Comparison of ENCODE assay signal across 26 cellular contexts in genomic region chr17:51560398-51560797, GRCh38.
"Had no signal": no experiment of that assay in that cellular context is flagged by ENCODE, and none has a peak within 500 bp of the region (broad histone marks: within the 10 kb centered on the region; RNA-seq: fewer than 3 reads in every experiment).

No MANE protein-coding gene starts in this region.

- ATAC-seq: stimulated activated effector memory CD8-positive, alpha-beta T cell treated with anti-CD3 and anti-CD28 coated beads, Interleukin-12 subunit alpha, Interleukin-12 subunit beta, amount 100 ng/mL, for 72 hours; stimulated activated memory B cell treated with anti-CD40 and anti-IgM and Interleukin-4, amounts not matched to agents 10 μg/mL and 1 μg/mL and 100 μg/mL, for 72 hours; stimulated activated naive B cell treated with anti-CD40 and anti-IgM and Interleukin-4, amounts not matched to agents 10 μg/mL and 1 μg/mL and 100 μg/mL, for 72 hours; stimulated activated naive CD8-positive, alpha-beta T cell treated with anti-CD3 and anti-CD28 coated beads, Interleukin-15, amount 100 ng/mL, for 72 hours; stimulated activated naive CD8-positive, alpha-beta T cell treated with anti-CD3 and anti-CD28 coated beads, Interleukin-15, Interleukin-2, amounts not matched to agents 100 U/mL and 50 U/mL, for 24 hours; upper lobe of right lung had no signal

- H3K27ac ChIP-seq: stomach, suprapubic skin, testis, thoracic aorta, thyroid gland, tibial artery, tibial nerve, transverse colon, upper lobe of left lung, upper lobe of right lung, uterus, vagina had no signal

- H3K27me3 ChIP-seq: testis, thyroid gland, tibial artery, tibial nerve, transverse colon, upper lobe of left lung, upper lobe of right lung, uterus, vagina had no signal

- H3K9me3 ChIP-seq: stomach, suprapubic skin, testis, thoracic aorta, thyroid gland, tibial artery, tibial nerve, transverse colon, upper lobe of left lung, upper lobe of right lung, uterus, vagina had no signal

- H3K4me3 ChIP-seq: stomach, suprapubic skin, testis, thoracic aorta, thyroid gland, tibial artery, tibial nerve, transverse colon, upper lobe of left lung, upper lobe of right lung, uterus, vagina had no signal

- DNase-seq: stimulated activated CD4-positive, alpha-beta T cell treated with anti-CD3 and anti-CD28 coated beads, Interleukin-2, amount 100 ng/mL, for 48 hours; stimulated activated CD4-positive, alpha-beta T cell treated with anti-CD3 and anti-CD28 coated beads, Interleukin-4, amount 100 ng/mL, for 1 hour; stimulated activated CD4-positive, alpha-beta T cell treated with anti-CD3 and anti-CD28 coated beads, Interleukin-4, amount 100 ng/mL, for 24 hours; stimulated activated CD4-positive, alpha-beta T cell treated with anti-CD3 and anti-CD28 coated beads, Interleukin-4, amount 100 ng/mL, for 4 hours; stimulated activated CD8-positive, alpha-beta memory T cell treated with anti-CD3 and anti-CD28 coated beads, Interleukin-4, amount 100 ng/mL, for 48 hours; stimulated activated naive B cell treated with anti-CD40 and anti-IgM and Interleukin-4, amounts not matched to agents 10 μg/mL and 1 μg/mL and 100 μg/mL, for 72 hours; stimulated activated naive CD4-positive, alpha-beta T cell; stimulated activated naive CD4-positive, alpha-beta T cell treated with Interleukin-2 at 50 U/mL for 16 hours; stimulated activated naive CD8-positive, alpha-beta T cell treated with anti-CD3 and anti-CD28 coated beads, Interleukin-15, amount 100 ng/mL, for 72 hours; stimulated activated naive CD8-positive, alpha-beta T cell treated with anti-CD3 and anti-CD28 coated beads, Interleukin-15, Interleukin-2, amounts not matched to agents 100 U/mL and 50 U/mL, for 24 hours; stomach; substantia nigra; testis; thyroid gland; tibial artery; transverse colon; trophoblast cell; upper lobe of left lung; upper lobe of right lung; uterus had no signal

- H3K36me3 ChIP-seq: stomach, suprapubic skin, thoracic aorta, thyroid gland, tibial artery, tibial nerve, transverse colon, upper lobe of left lung, upper lobe of right lung, uterus, vagina had no signal

- H3K4me1 ChIP-seq: stomach, suprapubic skin, testis, thyroid gland, tibial artery, tibial nerve, transverse colon, upper lobe of left lung, upper lobe of right lung, uterus, vagina had no signal
